Comparison of ENCODE assay signal across 16 cellular contexts in genomic region chr10:95729323-95730055, GRCh38. TPM values are rescaled to one million over a fixed set of nuclear protein-coding genes. Genes with fewer than 3 reads are reported as not detected.
DNase-seq lines count a peak whose midpoint lies in the region; ATAC-seq and TF ChIP-seq lines count a peak whose summit lies in the region.
"Had no signal": no experiment of that assay in that cellular context is flagged by ENCODE, and none has a peak within 500 bp of the region (broad histone marks: within the 10 kb centered on the region; RNA-seq: fewer than 3 reads in every experiment).

No MANE protein-coding gene starts in this region.

- H3K4me1 Mint-ChIP-seq in nephron progenitor cell = no peaks in the 10 kb centered on the region
- H3K4me1 Mint-ChIP-seq: activated naive CD8-positive, alpha-beta T cell treated with anti-CD3 and anti-CD28 coated beads, Interleukin-2, amount 50 U/mL, for 24 hours had no signal

- no peaks in the 10 kb centered on the region for H3K36me3 Mint-ChIP-seq in nephron progenitor cell (ENCODE audit: low read depth)

- H2AFZ ChIP-seq in OCI-LY7 (ENCODE audit: low read length) = peak overlapping the region; percentile 55

- ATAC-seq in lower lobe of right lung (peak in 1 of 2 donors; percentile 26), HG03342 (IDR thresholded peaks at IDR 0.05; ENCODE audit: unreplicated experiment) (no peak)
- ATAC-seq: activated naive CD8-positive, alpha-beta T cell treated with anti-CD3 and anti-CD28 coated beads, Interleukin-2, amount 50 U/mL, for 24 hours had no signal

- H3K27me3 ChIP-seq in lower lobe of right lung (ENCODE audit: low read depth) (no peaks in the 10 kb centered on the region), subcutaneous abdominal adipose tissue (ENCODE audit: control insufficient read depth in 5 of 5, insufficient read depth in 4 of 5, low read length in 5 of 5) (no peaks in the 10 kb centered on the region), tibial artery (no peaks in the 10 kb centered on the region)

- no peaks in the 10 kb centered on the region for H3K9me2 ChIP-seq in OCI-LY7 (ENCODE audit: insufficient read depth, low read length)

- H3K36me3 ChIP-seq in OCI-LY7 (ENCODE audit: insufficient read depth, low read length) = no peaks in the 10 kb centered on the region
- H3K36me3 ChIP-seq in lower lobe of right lung = no peaks in the 10 kb centered on the region
- H3K36me3 ChIP-seq in subcutaneous abdominal adipose tissue (ENCODE audit: control insufficient read depth in 5 of 5, insufficient read depth in 5 of 5, low read length in 5 of 5) = no peaks in the 10 kb centered on the region
- H3K36me3 ChIP-seq in tibial artery = no peaks in the 10 kb centered on the region

- no peak for TF ChIP-seq POLR2A in erythroblast (IDR thresholded peaks at IDR 0.05; ENCODE audit: low read length)

- H3K27ac ChIP-seq in OCI-LY7 (ENCODE audit: low read depth, low read length, poor library complexity, severe bottlenecking) (no peak overlapping the region), lower lobe of right lung (peak overlapping the region; percentile 42), subcutaneous abdominal adipose tissue (ENCODE audit: low read depth, low read length) (peak overlapping the region; percentile 18), tibial artery (no peak overlapping the region)

- H3K9me3 ChIP-seq in OCI-LY7 (ENCODE audit: low read length) (peaks cover 27% of the 10 kb centered on the region; the same call in 1 of the 2 replicates), lower lobe of right lung (peaks cover 13% of the 10 kb centered on the region), subcutaneous abdominal adipose tissue (ENCODE audit: control insufficient read depth in 5 of 5, low read length in 5 of 5) (peaks cover 0 to 12% (median 9%) of the 10 kb centered on the region in 5 donors), tibial artery (peaks cover 0 to 14% (median 10%) of the 10 kb centered on the region in 3 donors)

- POLR2A ChIA-PET in OCI-LY7 (lab: Charles Lee) = interaction anchor here (0.5 to 2.3 kb wide), 4 partner anchors 13 to 228 kb away, joined by 3 to 6 read pairs (median 4); no protein-coding TSS in a partner anchor

- peaks cover 48% of the 10 kb centered on the region for H3K9me3 Mint-ChIP-seq in nephron progenitor cell

- H4K20me1 ChIP-seq in OCI-LY7 (ENCODE audit: insufficient read depth, low read length) = no peaks in the 10 kb centered on the region

- no peak overlapping the region for H3K27ac Mint-ChIP-seq in nephron progenitor cell
- H3K27ac Mint-ChIP-seq: activated CD4-positive, alpha-beta memory T cell treated with anti-CD3 and anti-CD28 coated beads for 36 hours; activated naive CD8-positive, alpha-beta T cell treated with anti-CD3 and anti-CD28 coated beads, Interleukin-2, amount 50 U/mL, for 24 hours had no signal

- H3K4me1 ChIP-seq in OCI-LY7 (ENCODE audit: insufficient read depth, low read length, poor library complexity, severe bottlenecking) (peaks cover 12% of the 10 kb centered on the region), lower lobe of right lung (peaks cover 15% of the 10 kb centered on the region), subcutaneous abdominal adipose tissue (ENCODE audit: control insufficient read depth in 5 of 5, insufficient read depth in 5 of 5, low read length in 5 of 5) (peaks cover 0 to 16% (median 0%) of the 10 kb centered on the region in 5 donors), tibial artery (no peaks in the 10 kb centered on the region)

- H3K4me2 ChIP-seq in OCI-LY7 (ENCODE audit: low read length) = no peak overlapping the region

- no peak for DNase-seq in OCI-LY7 (ENCODE audit: low spot score)
- DNase-seq in erythroblast (lab: John Stamatoyannopoulos, UW) = peak; percentile 55 to 74
- DNase-seq in lower lobe of right lung = no peak
- DNase-seq in DMS153 treated with DMSO at 0.1 percent for 48 hours (lab: John Stamatoyannopoulos, UW; ENCODE audit: unreplicated experiment) = no peak
- no peak for DNase-seq in nephron progenitor cell
- no peak for DNase-seq in tibial artery
- DNase-seq: activated CD4-positive, alpha-beta memory T cell treated with anti-CD3 and anti-CD28 coated beads for 36 hours; activated naive CD8-positive, alpha-beta T cell treated with anti-CD3 and anti-CD28 coated beads, Interleukin-2, amount 50 U/mL, for 24 hours; central memory CD4-positive, alpha-beta T cell; DMS153; foreskin melanocyte; midbrain; NCI-H446; occipital lobe had no signal

- H3K4me3 ChIP-seq in OCI-LY7 (ENCODE audit: low read depth, low read length, poor library complexity, severe bottlenecking) (no peak overlapping the region), lower lobe of right lung (no peak overlapping the region), subcutaneous abdominal adipose tissue (ENCODE audit: low read depth in 1 of 5, low read length in 5 of 5) (no peak overlapping the region), tibial artery (no peak overlapping the region)

- CTCF ChIA-PET in OCI-LY7 (lab: Charles Lee; ENCODE audit: unreplicated experiment) = interaction anchor here (1.8 kb wide), 1 partner anchor 36 kb away, joined by 7 read pairs; the partner anchor contains the start of gene TCTN3

- intact Hi-C loops in OCI-LY7 (cut with micrococcal nuclease; ENCODE audit: unreplicated experiment) = no loop called here
- intact Hi-C loops in lower lobe of right lung (cut with DNase I) = no loop called here
- intact Hi-C loops in tibial artery (cut with DNase I; ENCODE audit: low total_unique reads) = no loop called here

- BruUV-seq in OCI-LY7 (replicated peaks; lab: Mats Ljungman, UMichigan) = no TSS peak

- H3K9ac ChIP-seq in subcutaneous abdominal adipose tissue (ENCODE audit: low read length in 5 of 5) = no peak overlapping the region

- no peak overlapping the region for H3K4me3 Mint-ChIP-seq in nephron progenitor cell
- H3K4me3 Mint-ChIP-seq: activated CD4-positive, alpha-beta memory T cell treated with anti-CD3 and anti-CD28 coated beads for 36 hours; activated naive CD8-positive, alpha-beta T cell treated with anti-CD3 and anti-CD28 coated beads, Interleukin-2, amount 50 U/mL, for 24 hours had no signal

- peaks cover 4% of the 10 kb centered on the region for H3K27me3 Mint-ChIP-seq in nephron progenitor cell (ENCODE audit: low read depth, poor library complexity)

- no peaks in the 10 kb centered on the region for H3K79me2 ChIP-seq in OCI-LY7 (ENCODE audit: insufficient read depth, low read depth, low read length)

- TF ChIP-seq CTCF in OCI-LY7 (conservative IDR thresholded peaks at IDR 0.05; ENCODE audit: low read length) = no peak
- no peak for TF ChIP-seq CTCF in lower lobe of right lung (IDR thresholded peaks at IDR 0.05)
- TF ChIP-seq CTCF in nephron progenitor cell (IDR thresholded peaks at IDR 0.05) = no peak
- no peak for TF ChIP-seq CTCF in tibial artery (IDR thresholded peaks at IDR 0.05)

RNA-seq across cellular contexts. Expression of gene ENTPD1, which starts 26.5 kb away (rescaled TPM):
- 1.7 and 5.1 TPM in 2 replicates for total RNA-seq in OCI-LY7 (2014; rRNA removed; shearing (Covaris generic))
- 3.7 and 6.7 TPM in 2 replicates for total RNA-seq in OCI-LY7 (2022)
- 34.5 TPM for total RNA-seq in lower lobe of right lung

RNA-seq across cellular contexts. Expression of gene TCTN3, which starts 35.8 kb away (rescaled TPM):
- total RNA-seq in OCI-LY7 (2014; rRNA removed; shearing (Covaris generic)) = 9.6 and 10.4 TPM in 2 replicates
- total RNA-seq in OCI-LY7 (2022) = 14.4 and 18.1 TPM in 2 replicates
- 26.4 TPM for total RNA-seq in lower lobe of right lung

Comparison
In these comparisons a context has a peak if more than half of its experiments do, and no peak if none do; other contexts are left out.
1. DNase-seq: peak in erythroblast (2 of 2); none in OCI-LY7 (single experiment), lower lobe of right lung (single experiment), DMS153 treated with DMSO at 0.1 percent for 48 hours (single experiment), nephron progenitor cell (single experiment) and tibial artery (0 of 2).
2. H3K27ac ChIP-seq: peak in lower lobe of right lung (single experiment) and subcutaneous abdominal adipose tissue (single experiment); none in OCI-LY7 (single experiment) and tibial artery (0 of 2).